In the genomic region with DNA sequence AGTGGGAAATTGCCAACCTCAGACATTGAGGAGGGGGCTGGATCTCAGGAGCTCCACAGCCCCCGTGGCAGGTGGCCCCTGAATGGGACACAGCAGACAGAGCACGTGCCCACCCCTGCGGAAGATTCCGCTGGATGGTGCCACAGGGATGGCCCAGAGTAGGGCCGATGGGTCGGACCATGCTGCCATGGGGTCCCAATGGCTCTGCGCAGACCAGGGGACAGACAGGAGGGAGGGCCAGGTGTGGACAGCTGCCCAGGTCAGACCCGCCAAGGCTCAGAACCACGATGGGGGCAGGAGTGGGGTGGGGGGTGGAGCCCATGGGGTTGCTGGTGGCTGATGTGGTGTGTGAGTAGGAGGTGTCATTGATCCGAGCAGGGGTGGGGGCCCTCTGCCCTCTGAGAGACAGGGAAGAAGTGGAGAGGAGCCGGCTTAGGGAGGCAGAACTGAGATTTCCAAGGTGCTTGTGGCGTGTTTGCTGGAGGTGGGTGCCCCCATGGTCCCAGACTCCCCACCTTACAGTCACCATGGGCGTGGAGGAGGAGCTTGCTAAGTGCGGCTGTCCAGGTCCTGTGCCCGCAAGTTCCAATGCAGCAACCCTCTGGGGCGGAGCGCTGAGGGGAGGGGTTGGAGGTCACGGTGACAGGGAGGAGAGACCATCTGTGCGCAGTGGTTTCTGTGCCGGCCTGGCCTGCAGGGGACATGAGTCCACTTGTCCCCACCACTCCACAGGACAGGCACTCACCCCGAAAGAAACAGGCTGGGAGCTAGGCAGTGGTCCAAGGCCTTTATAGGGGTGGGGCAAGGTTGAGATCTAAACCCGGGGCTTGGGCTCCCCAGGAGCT, we compare ENCODE assay signal across 22 cellular contexts. TPM values are rescaled to one million over a fixed set of nuclear protein-coding genes. Genes with fewer than 3 reads are reported as not detected.
DNase-seq lines count a peak whose midpoint lies in the region; ATAC-seq, FAIRE-seq and TF ChIP-seq lines count a peak whose summit lies in the region.
"Had no signal": no experiment of that assay in that cellular context is flagged by ENCODE, and none has a peak within 500 bp of the region (broad histone marks: within the 10 kb centered on the region; RNA-seq: fewer than 3 reads in every experiment).

No MANE protein-coding gene starts in this region.

- peak overlapping the region in 2 of 11 experiments; percentile 6 to 10; a peak in 1 of 22 replicates for H3K9ac ChIP-seq in BLaER1 treated with 17β-estradiol and CSF1 and Interleukin-3, amounts not matched to agents 10 nM and 100 nM
- H3K9ac ChIP-seq in kidney (ENCODE audit: low read length in 2 of 2), result no peak overlapping the region
- H3K9ac ChIP-seq: GM23248 had no signal

- peak overlapping the region in 9 of 11 experiments; percentile 8 to 61 (median 30); a peak in 11 of 22 replicates for H3K4me2 ChIP-seq in BLaER1 treated with 17β-estradiol and CSF1 and Interleukin-3, amounts not matched to agents 10 nM and 100 nM
- H3K4me2 ChIP-seq in osteoblast (ENCODE audit: insufficient read depth, low read length) (no peak overlapping the region), hepatocyte (no peak overlapping the region)

- intact Hi-C loops in kidney (cut with DNase I), result no loop called here

- H3K27me3 ChIP-seq in BLaER1 treated with 17β-estradiol and CSF1 and Interleukin-3, amounts not matched to agents 10 nM and 100 nM, result no peaks in the 10 kb centered on the region
- H3K27me3 ChIP-seq in osteoblast (ENCODE audit: insufficient read depth, low read length), result no peaks in the 10 kb centered on the region
- H3K27me3 ChIP-seq in hepatocyte, result no peaks in the 10 kb centered on the region

- no peak overlapping the region for H3K4me3 ChIP-seq in BLaER1 treated with 17β-estradiol and CSF1 and Interleukin-3, amounts not matched to agents 10 nM and 100 nM
- H3K4me3 ChIP-seq in kidney (ENCODE audit: low read length in 2 of 2), result no peak overlapping the region
- H3K4me3 ChIP-seq in osteoblast (ENCODE audit: insufficient read depth, low read length), result no peak overlapping the region
- H3K4me3 ChIP-seq in hepatocyte, result no peak overlapping the region
- H3K4me3 ChIP-seq: GM23248, K562, SK-N-MC had no signal

- no peaks in the 10 kb centered on the region for H3K9me3 ChIP-seq in BLaER1 treated with 17β-estradiol and CSF1 and Interleukin-3, amounts not matched to agents 10 nM and 100 nM (replicated peaks in 1 of 11)
- no peaks in the 10 kb centered on the region for H3K9me3 ChIP-seq in kidney (ENCODE audit: control insufficient read depth in 1 of 2, low read length in 2 of 2)
- no peaks in the 10 kb centered on the region for H3K9me3 ChIP-seq in osteoblast (ENCODE audit: low read depth, low read length)
- H3K9me3 ChIP-seq in hepatocyte (ENCODE audit: low read depth), result no peaks in the 10 kb centered on the region

- CTCF ChIA-PET in RWPE1 (lab: Yijun Ruan, JAX), result no interaction called here

- H3K36me3 ChIP-seq in BLaER1 treated with 17β-estradiol and CSF1 and Interleukin-3, amounts not matched to agents 10 nM and 100 nM, result peaks cover 28 to 95% (median 57%) of the 10 kb centered on the region in 11 experiments; a peak in 18 of 22 replicates
- H3K36me3 ChIP-seq in kidney (ENCODE audit: control insufficient read depth in 1 of 2, insufficient read depth in 2 of 2, low read length in 2 of 2) (peaks cover 23 to 34% of the 10 kb centered on the region in 2 donors), osteoblast (ENCODE audit: insufficient read depth, low read length) (peaks cover 5% of the 10 kb centered on the region), hepatocyte (replicated peaks; ENCODE audit: insufficient read depth, low read depth) (no peaks in the 10 kb centered on the region)

- no peaks in the 10 kb centered on the region for H3K9me2 ChIP-seq in hepatocyte (replicated peaks; ENCODE audit: insufficient read depth)

- H2AFZ ChIP-seq in osteoblast (ENCODE audit: low read length) (no peak overlapping the region), hepatocyte (no peak overlapping the region)
- H2AFZ ChIP-seq: GM23248 had no signal

- peaks cover 56 to 96% (median 82%) of the 10 kb centered on the region in 10 experiments for H3K4me1 ChIP-seq in BLaER1 treated with 17β-estradiol and CSF1 and Interleukin-3, amounts not matched to agents 10 nM and 100 nM
- H3K4me1 ChIP-seq in kidney (ENCODE audit: control insufficient read depth in 1 of 2, insufficient read depth in 1 of 2, low read depth in 1 of 2, low read length in 2 of 2) (peaks cover 14 to 15% of the 10 kb centered on the region in 2 donors), osteoblast (ENCODE audit: insufficient read depth, low read length) (peaks cover 12% of the 10 kb centered on the region), hepatocyte (ENCODE audit: insufficient read depth) (no peaks in the 10 kb centered on the region)

- POLR2A ChIA-PET in RWPE1 (lab: Yijun Ruan, JAX; ENCODE audit: low non-redundant PET), result no interaction called here

- peaks cover 0 to 96% (median 0%) of the 10 kb centered on the region in 11 experiments; a peak in 8 of 22 replicates for H4K20me1 ChIP-seq in BLaER1 treated with 17β-estradiol and CSF1 and Interleukin-3, amounts not matched to agents 10 nM and 100 nM
- H4K20me1 ChIP-seq in osteoblast (ENCODE audit: insufficient read depth, low read length) (peaks cover 19% of the 10 kb centered on the region), hepatocyte (ENCODE audit: insufficient read depth, poor library complexity, severe bottlenecking) (no peaks in the 10 kb centered on the region)

- WGBS in hepatocyte (ENCODE audit: low lambda C conversion rate, missing lambda C conversion rate), result 94% methylated on average over 17 of the region's 22 CpGs

- TF ChIP-seq CTCF in RWPE1 (conservative IDR thresholded peaks at IDR 0.05; ENCODE audit: low read depth), result no peak
- TF ChIP-seq CTCF in kidney (IDR thresholded peaks at IDR 0.05; ENCODE audit: borderline replicate concordance, extremely low read depth, insufficient read depth), result no peak
- no peak for TF ChIP-seq CTCF in osteoblast (IDR thresholded peaks at IDR 0.05; ENCODE audit: extremely low read depth, low read depth, low read length)
- no peak for TF ChIP-seq CTCF in hepatocyte (IDR thresholded peaks at IDR 0.05; ENCODE audit: poor library complexity)

- H3K79me2 ChIP-seq in osteoblast (ENCODE audit: insufficient read depth, low read length) (no peaks in the 10 kb centered on the region), hepatocyte (no peaks in the 10 kb centered on the region)

- no peak for FAIRE-seq in kidney (lab: Jason Lieb, UNC)
- FAIRE-seq: K562, RCC 7860 had no signal

- ATAC-seq in HG03135 (IDR thresholded peaks at IDR 0.05; ENCODE audit: unreplicated experiment), result no peak
- ATAC-seq: K562 had no signal

- H3K27ac ChIP-seq in BLaER1 treated with 17β-estradiol and CSF1 and Interleukin-3, amounts not matched to agents 10 nM and 100 nM, result peak overlapping the region in 5 of 11 experiments; percentile 9 to 51 (median 14); a peak in 6 of 22 replicates
- peak overlapping the region; percentile 78 for H3K27ac ChIP-seq in RWPE1
- H3K27ac ChIP-seq in kidney (ENCODE audit: low read depth in 2 of 2, low read length in 2 of 2), result peak overlapping the region; percentile 32 to 56
- no peak overlapping the region for H3K27ac ChIP-seq in osteoblast (ENCODE audit: low read depth, low read length)
- no peak overlapping the region for H3K27ac ChIP-seq in hepatocyte
- H3K27ac ChIP-seq: GM23248, SK-N-MC had no signal

- DNase-seq in RWPE1 (ENCODE audit: low spot score) (no peak), kidney (peak; percentile 74), osteoblast (ENCODE audit: insufficient read length, low spot score, missing footprints) (peak; percentile 86), hepatocyte (ENCODE audit: low spot score) (no peak), hypothalamus (lab: John Stamatoyannopoulos, UW) (no peak)
- DNase-seq: ACHN; CD4-positive, alpha-beta T cell; DMS153; GDM1; GM23248; HCEC 1CT; NCI-H1694 treated with DMSO at 0.1 percent for 48 hours; NCI-H2227 treated with DMSO at 0.1 percent for 48 hours; NCI-H510A treated with DMSO at 0.1 percent for 48 hours; NCI-H774; SHP77 had no signal

RNA-seq across cellular contexts. Expression of a gene that starts 12.9 kb away (rescaled TPM):
- 127 TPM for total RNA-seq in kidney
- 43.1 TPM for polyA plus RNA-seq in kidney (ENCODE audit: insufficient read depth, low read depth, low replicate concordance)
- total RNA-seq in osteoblast, result 3.5 and 3.6 TPM in 2 replicates
- 16.5 and 35.4 TPM in 2 replicates for total RNA-seq in hepatocyte
- 30.3 and 41.2 TPM in 2 replicates for polyA plus RNA-seq in hepatocyte

RNA-seq across cellular contexts. Expression of a gene that starts 53.3 kb away (rescaled TPM):
- total RNA-seq in kidney (23.3 TPM), osteoblast (0.29 and 0.36 TPM in 2 replicates), hepatocyte (0.68 and 1.7 TPM in 2 replicates)
- polyA plus RNA-seq in kidney (ENCODE audit: insufficient read depth, low read depth, low replicate concordance) (9.5 TPM), hepatocyte (2.0 and 3.3 TPM in 2 replicates)
- total RNA-seq: GM23248, K562 had no signal
- polyA plus RNA-seq: GM23248, K562 had no signal

RNA-seq across cellular contexts. Expression of a gene that starts 57.6 kb away (rescaled TPM):
- 1.7 TPM for total RNA-seq in kidney
- 6.5 TPM for polyA plus RNA-seq in kidney (ENCODE audit: insufficient read depth, low read depth, low replicate concordance)
- 4.0 and 11.5 TPM in 2 replicates for total RNA-seq in osteoblast
- 17.7 and 19.4 TPM in 2 replicates for total RNA-seq in hepatocyte
- polyA plus RNA-seq in hepatocyte, result 34.9 and 39.4 TPM in 2 replicates
- total RNA-seq: CD4-positive, alpha-beta T cell; K562; OCI-LY7 had no signal

Comparison
In these comparisons a context has a peak if more than half of its experiments do, and no peak if none do; other contexts are left out.
1. H3K27ac ChIP-seq: peak in RWPE1 (single experiment) and kidney (2 of 2); none in osteoblast (single experiment) and hepatocyte (single experiment).
2. H3K4me2 ChIP-seq: peak in BLaER1 treated with 17β-estradiol and CSF1 and Interleukin-3, amounts not matched to agents 10 nM and 100 nM (9 of 11); none in osteoblast (single experiment) and hepatocyte (single experiment).
3. DNase-seq: peak in kidney (single experiment) and osteoblast (single experiment); none in RWPE1 (single experiment), hepatocyte (single experiment) and hypothalamus (0 of 51).